13 cellular contexts compared by ENCODE assay signal in genomic region chrX:41468647-41469323, GRCh38. TPM values are rescaled to one million over a fixed set of nuclear protein-coding genes. Genes with fewer than 3 reads are reported as not detected.
A peak's percentile ranks its signal among the peaks of the same experiment; 100 is the strongest.
DNase-seq lines count a peak whose midpoint lies in the region; ATAC-seq, FAIRE-seq and TF ChIP-seq lines count a peak whose summit lies in the region.
"Had no signal": no experiment of that assay in that cellular context is flagged by ENCODE, and none has a peak within 500 bp of the region (broad histone marks: within the 10 kb centered on the region; RNA-seq: fewer than 3 reads in every experiment).

No MANE protein-coding gene starts in this region.

- peak overlapping the region; percentile 17 for H3K27ac ChIP-seq in substantia nigra (ENCODE audit: low read depth, low read length, poor library complexity, severe bottlenecking)
- no peak overlapping the region for H3K27ac ChIP-seq in CD8-positive, alpha-beta memory T cell (ENCODE audit: low read depth, low read length)
- H3K27ac ChIP-seq in foreskin keratinocyte, result no peak overlapping the region

- H3K4me1 Mint-ChIP-seq in CD8-positive, alpha-beta memory T cell, result no peaks in the 10 kb centered on the region
- H3K4me1 Mint-ChIP-seq: mesothelial cell of epicardium had no signal

- H3K4me1 ChIP-seq in CD8-positive, alpha-beta memory T cell (ENCODE audit: insufficient read depth, low read length), result no peaks in the 10 kb centered on the region
- H3K4me1 ChIP-seq in foreskin keratinocyte, result no peaks in the 10 kb centered on the region

- peaks cover 0 to 4% of the 10 kb centered on the region in 2 donors for H3K27me3 Mint-ChIP-seq in CD8-positive, alpha-beta memory T cell

- H3K4me3 ChIP-seq in CD8-positive, alpha-beta memory T cell (ENCODE audit: low read length), result no peak overlapping the region

- CTCF ChIA-PET in CD8-positive, alpha-beta memory T cell (lab: Charles Lee), result interaction anchor here (1.3 kb wide), 1 partner anchor 11 kb away, joined by 3 read pairs; no protein-coding TSS in a partner anchor

- no peaks in the 10 kb centered on the region for H3K9me3 ChIP-seq in CD8-positive, alpha-beta memory T cell (ENCODE audit: low read length)

- FAIRE-seq in urothelium cell line (lab: Jason Lieb, UNC), result no peak

- no peak overlapping the region for H3K27ac Mint-ChIP-seq in CD8-positive, alpha-beta memory T cell
- H3K27ac Mint-ChIP-seq: mesothelial cell of epicardium had no signal

- DNase-seq in DMS153 (lab: John Stamatoyannopoulos, UW) (peak; percentile 57), DMS153 treated with DMSO at 0.1 percent for 48 hours (lab: John Stamatoyannopoulos, UW; ENCODE audit: unreplicated experiment) (no peak), RPMI7951 (ENCODE audit: low read depth) (peak; percentile 28), left cardiac atrium (no peak), substantia nigra (lab: John Stamatoyannopoulos, UW) (peak in 3 of 49 donors; percentile 2 to 7 (median 5)), urothelium cell line (ENCODE audit: low spot score) (no peak), foreskin keratinocyte (no peak)
- DNase-seq in CD8-positive, alpha-beta memory T cell, result no peak
- DNase-seq: 8988T; activated CD4-positive, alpha-beta T cell treated with anti-CD3 and anti-CD28 coated beads, Interleukin-2, amount 50 U/mL, for 1 hour had no signal

- ATAC-seq in left cardiac atrium, result peak; percentile 82 to 91
- no peak for ATAC-seq in foreskin keratinocyte

- POLR2A ChIA-PET in CD8-positive, alpha-beta memory T cell (lab: Charles Lee), result interaction anchor here (0.6 kb wide), 1 partner anchor 12 kb away, joined by 7 read pairs; no protein-coding TSS in a partner anchor

- H3K9me3 Mint-ChIP-seq in CD8-positive, alpha-beta memory T cell, result peaks cover 0 to 2% (median 0%) of the 10 kb centered on the region in 5 donors

- intact Hi-C loops in left cardiac atrium (cut with DNase I), result no loop called here

- no peaks in the 10 kb centered on the region for H3K36me3 ChIP-seq in CD8-positive, alpha-beta memory T cell (ENCODE audit: insufficient read depth, low read length)

- TF ChIP-seq CTCF in foreskin keratinocyte (conservative IDR thresholded peaks at IDR 0.05), result no peak

- H3K36me3 Mint-ChIP-seq in CD8-positive, alpha-beta memory T cell, result peaks cover 0 to 1% (median 0%) of the 10 kb centered on the region in 3 donors

- H3K27me3 ChIP-seq in CD8-positive, alpha-beta memory T cell (ENCODE audit: insufficient read depth, low read length, poor library complexity, severe bottlenecking), result no peaks in the 10 kb centered on the region
- no peaks in the 10 kb centered on the region for H3K27me3 ChIP-seq in foreskin keratinocyte

- no peak overlapping the region for H3K4me3 Mint-ChIP-seq in CD8-positive, alpha-beta memory T cell
- H3K4me3 Mint-ChIP-seq: mesothelial cell of epicardium had no signal

RNA-seq across cellular contexts. Expression of gene NYX, which starts 21.6 kb away (rescaled TPM):
- not detected in 2 replicates for total RNA-seq in RPMI7951 (2014; rRNA removed; shearing (Covaris generic))
- not detected for total RNA-seq in left cardiac atrium
- total RNA-seq in CD8-positive, alpha-beta memory T cell, result not detected
- polyA plus RNA-seq in CD8-positive, alpha-beta memory T cell, result not detected
- total RNA-seq in foreskin keratinocyte, result not detected in 2 replicates
- polyA plus RNA-seq in foreskin keratinocyte, result not detected in 2 replicates
- total RNA-seq: mesothelial cell of epicardium, subcutaneous adipose tissue had no signal
- polyA plus RNA-seq: adipose tissue had no signal

Comparison
In these comparisons a context has a peak if more than half of its experiments do, and no peak if none do; other contexts are left out.
1. DNase-seq: peak in DMS153 (single experiment) and RPMI7951 (single experiment); none in DMS153 treated with DMSO at 0.1 percent for 48 hours (single experiment), left cardiac atrium (single experiment), urothelium cell line (single experiment), CD8-positive, alpha-beta memory T cell (0 of 5) and foreskin keratinocyte (0 of 2).